16 cellular contexts compared by ENCODE assay signal in the genomic region with DNA sequence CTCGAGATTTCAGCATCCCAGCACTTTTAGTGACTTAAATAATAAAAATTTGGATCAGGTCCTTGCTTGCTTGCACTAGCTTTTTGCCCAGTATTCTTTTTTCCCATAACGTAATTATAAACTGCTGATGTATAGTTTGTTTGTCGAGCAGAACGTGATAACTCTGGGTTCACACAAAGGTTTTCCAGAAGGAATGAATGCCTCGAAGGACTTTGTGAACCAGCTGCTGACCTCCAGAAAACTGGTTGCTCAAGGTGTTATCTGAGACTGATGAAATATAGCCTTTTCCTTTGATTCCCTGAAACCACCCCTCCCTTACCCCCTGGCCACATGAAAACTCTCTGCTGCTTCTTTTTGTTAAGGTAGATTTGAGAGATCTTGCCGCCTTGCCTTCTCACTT.
DNase-seq lines count a peak whose midpoint lies in the region; FAIRE-seq and TF ChIP-seq lines count a peak whose summit lies in the region.
"Had no signal": no experiment of that assay in that cellular context is flagged by ENCODE, and none has a peak within 500 bp of the region (broad histone marks: within the 10 kb centered on the region; RNA-seq: fewer than 3 reads in every experiment).

No MANE protein-coding gene starts in this region.

- peak; percentile 1 for DNase-seq in H7
- DNase-seq in amniotic epithelial cell (ENCODE audit: low read depth), result peak; percentile 84
- DNase-seq in hepatocyte (ENCODE audit: low spot score), result peak; percentile 36
- peak; percentile 6 for DNase-seq in small intestine
- DNase-seq in SHP77 treated with DMSO at 0.1 percent for 48 hours (lab: John Stamatoyannopoulos, UW), result no peak
- no peak for DNase-seq in urothelium cell line (ENCODE audit: low spot score)
- DNase-seq in OCI-LY7 (ENCODE audit: low spot score), result no peak
- DNase-seq: CD4-positive, CD25-positive, alpha-beta regulatory T cell; MG63; NCI-H1092; NCI-H146; NCI-H2081; NCI-H510A; NCI-H774; Peyer's patch; SHP77 had no signal

- H3K36me3 ChIP-seq in H7 (replicated peaks; ENCODE audit: control insufficient read depth, insufficient read depth, low read length) (no peaks in the 10 kb centered on the region), hepatocyte (replicated peaks; ENCODE audit: insufficient read depth, low read depth) (no peaks in the 10 kb centered on the region), small intestine (ENCODE audit: control insufficient read depth in 2 of 2, insufficient read depth in 2 of 2, low read length in 2 of 2) (no peaks in the 10 kb centered on the region), OCI-LY7 (ENCODE audit: insufficient read depth, low read length) (no peaks in the 10 kb centered on the region)
- H3K36me3 ChIP-seq: MG63, Peyer's patch had no signal

- no peaks in the 10 kb centered on the region for H3K79me2 ChIP-seq in hepatocyte
- H3K79me2 ChIP-seq in OCI-LY7 (ENCODE audit: insufficient read depth, low read depth, low read length), result no peaks in the 10 kb centered on the region

- 31% methylated on average over 6 of the region's 6 CpGs for WGBS in hepatocyte (ENCODE audit: low lambda C conversion rate, missing lambda C conversion rate)
- 24 to 36% (median 29%) methylated on average over 6 of the region's 6 CpGs for WGBS in small intestine, 3 donors

- CTCF ChIA-PET in OCI-LY7 (lab: Charles Lee; ENCODE audit: unreplicated experiment), result no interaction called here

- no peak overlapping the region for H3K4me2 ChIP-seq in hepatocyte
- no peak overlapping the region for H3K4me2 ChIP-seq in OCI-LY7 (ENCODE audit: low read length)

- H3K4me3 ChIP-seq in H7 (ENCODE audit: insufficient read depth, low read depth, low read length), result no peak overlapping the region
- H3K4me3 ChIP-seq in hepatocyte, result no peak overlapping the region
- no peak overlapping the region for H3K4me3 ChIP-seq in small intestine (ENCODE audit: low read depth in 1 of 2, low read length in 2 of 2)
- no peak overlapping the region for H3K4me3 ChIP-seq in OCI-LY7 (ENCODE audit: low read depth, low read length, poor library complexity, severe bottlenecking)
- H3K4me3 ChIP-seq: MG63, Peyer's patch had no signal

- TF ChIP-seq CTCF in hepatocyte (IDR thresholded peaks at IDR 0.05; ENCODE audit: poor library complexity) (no peak), OCI-LY7 (conservative IDR thresholded peaks at IDR 0.05; ENCODE audit: low read length) (no peak)

- H3K9me3 ChIP-seq in hepatocyte (ENCODE audit: low read depth), result no peaks in the 10 kb centered on the region
- H3K9me3 ChIP-seq in small intestine (ENCODE audit: control insufficient read depth, low read depth), result no peaks in the 10 kb centered on the region
- no peaks in the 10 kb centered on the region for H3K9me3 ChIP-seq in OCI-LY7 (ENCODE audit: low read length)
- H3K9me3 ChIP-seq: MG63, Peyer's patch had no signal

- no peak overlapping the region for H3K27ac ChIP-seq in hepatocyte
- H3K27ac ChIP-seq in small intestine (ENCODE audit: low read depth in 1 of 2, low read length in 1 of 2), result no peak overlapping the region
- H3K27ac ChIP-seq in OCI-LY7 (ENCODE audit: low read depth, low read length, poor library complexity, severe bottlenecking), result no peak overlapping the region
- H3K27ac ChIP-seq: Peyer's patch had no signal

- H4K20me1 ChIP-seq in hepatocyte (ENCODE audit: insufficient read depth, poor library complexity, severe bottlenecking) (no peaks in the 10 kb centered on the region), OCI-LY7 (ENCODE audit: insufficient read depth, low read length) (no peaks in the 10 kb centered on the region)

- H2AFZ ChIP-seq in hepatocyte (no peak overlapping the region), OCI-LY7 (ENCODE audit: low read length) (no peak overlapping the region)

- H3K4me1 ChIP-seq in hepatocyte (ENCODE audit: insufficient read depth), result no peaks in the 10 kb centered on the region
- no peaks in the 10 kb centered on the region for H3K4me1 ChIP-seq in small intestine (ENCODE audit: control insufficient read depth in 2 of 2, insufficient read depth in 1 of 2, low read depth in 1 of 2, low read length in 1 of 2)
- no peaks in the 10 kb centered on the region for H3K4me1 ChIP-seq in OCI-LY7 (ENCODE audit: insufficient read depth, low read length, poor library complexity, severe bottlenecking)
- H3K4me1 ChIP-seq: Peyer's patch had no signal

- no TSS peak for BruUV-seq in OCI-LY7 (replicated peaks; lab: Mats Ljungman, UMichigan)

- POLR2A ChIA-PET in OCI-LY7 (lab: Charles Lee), result interaction anchor here (0.7 to 0.8 kb wide), 2 partner anchors 14 to 22 kb away, joined by 5 to 6 read pairs; no protein-coding TSS in a partner anchor

- no peak for FAIRE-seq in small intestine (lab: Jason Lieb, UNC)
- FAIRE-seq in urothelium cell line (lab: Jason Lieb, UNC), result no peak

- H3K9me2 ChIP-seq in hepatocyte (replicated peaks; ENCODE audit: insufficient read depth), result no peaks in the 10 kb centered on the region
- no peaks in the 10 kb centered on the region for H3K9me2 ChIP-seq in OCI-LY7 (ENCODE audit: insufficient read depth, low read length)

- intact Hi-C loops in OCI-LY7 (cut with micrococcal nuclease; ENCODE audit: unreplicated experiment), result no loop called here

- H3K27me3 ChIP-seq in H7 (ENCODE audit: control insufficient read depth, insufficient read depth, low read length), result no peaks in the 10 kb centered on the region
- H3K27me3 ChIP-seq in hepatocyte, result no peaks in the 10 kb centered on the region
- H3K27me3 ChIP-seq in small intestine (ENCODE audit: control insufficient read depth in 2 of 2, insufficient read depth in 2 of 2, low read length in 2 of 2), result no peaks in the 10 kb centered on the region
- H3K27me3 ChIP-seq: MG63, Peyer's patch had no signal

Comparison
In these comparisons a context has a peak if more than half of its experiments do, and no peak if none do; other contexts are left out.
1. DNase-seq: peak in H7 (single experiment), amniotic epithelial cell (single experiment), hepatocyte (single experiment) and small intestine (single experiment); none in SHP77 treated with DMSO at 0.1 percent for 48 hours (single experiment), urothelium cell line (single experiment) and OCI-LY7 (single experiment).